In genomic region chr7:15305002-15305600, GRCh38 we compare ENCODE assay signal across 8 cellular contexts.
DNase-seq lines count a peak whose midpoint lies in the region; ATAC-seq and TF ChIP-seq lines count a peak whose summit lies in the region.

No MANE protein-coding gene starts in this region.

- H2AFZ ChIP-seq in PC-3 (ENCODE audit: low read length) = no peak overlapping the region

- no peaks in the 10 kb centered on the region for H3K79me2 ChIP-seq in PC-3 (ENCODE audit: low read length)

- H3K36me3 ChIP-seq in PC-3 (ENCODE audit: low read depth, low read length) = no peaks in the 10 kb centered on the region

- ATAC-seq in GM18508 (IDR thresholded peaks at IDR 0.05; ENCODE audit: insufficient read depth, unreplicated experiment) (peak; percentile 80), HG03558 (IDR thresholded peaks at IDR 0.05; ENCODE audit: extremely low read depth, unreplicated experiment) (peak; percentile 62), PC-3 (no peak)
- ATAC-seq in natural killer cell treated with Interleukin-12 subunit alpha and Interleukin-12 subunit beta and Interleukin-15 and Interleukin-18, amount 100 ng/mL, for 72 hours = no peak

- no peak overlapping the region for H3K27ac Mint-ChIP-seq in neural crest cell (ENCODE audit: unreplicated experiment)
- H3K27ac Mint-ChIP-seq in natural killer cell treated with Interleukin-12 subunit alpha and Interleukin-12 subunit beta and Interleukin-15 and Interleukin-18, amount 100 ng/mL, for 72 hours = no peak overlapping the region

- H3K27me3 Mint-ChIP-seq in neural crest cell (ENCODE audit: low read depth) = no peaks in the 10 kb centered on the region
- H3K27me3 Mint-ChIP-seq in natural killer cell treated with Interleukin-12 subunit alpha and Interleukin-12 subunit beta and Interleukin-15 and Interleukin-18, amount 100 ng/mL, for 72 hours = no peaks in the 10 kb centered on the region

- CTCF ChIA-PET in PC-3 (lab: Charles Lee) = no interaction called here

- H3K36me3 Mint-ChIP-seq in neural crest cell (ENCODE audit: low read depth) = no peaks in the 10 kb centered on the region
- no peaks in the 10 kb centered on the region for H3K36me3 Mint-ChIP-seq in natural killer cell treated with Interleukin-12 subunit alpha and Interleukin-12 subunit beta and Interleukin-15 and Interleukin-18, amount 100 ng/mL, for 72 hours

- POLR2A ChIA-PET in PC-3 (lab: Charles Lee; ENCODE audit: unreplicated experiment) = no interaction called here

- no peaks in the 10 kb centered on the region for H3K9me3 Mint-ChIP-seq in neural crest cell
- H3K9me3 Mint-ChIP-seq in natural killer cell treated with Interleukin-12 subunit alpha and Interleukin-12 subunit beta and Interleukin-15 and Interleukin-18, amount 100 ng/mL, for 72 hours = no peaks in the 10 kb centered on the region

- H3K4me1 ChIP-seq in PC-3 (ENCODE audit: insufficient read depth, low read length) = no peaks in the 10 kb centered on the region

- H3K9me2 ChIP-seq in PC-3 (replicated peaks; ENCODE audit: low read length) = no peaks in the 10 kb centered on the region

- H3K4me2 ChIP-seq in PC-3 (ENCODE audit: low read length) = no peak overlapping the region

- DNase-seq in AML-193 (lab: John Stamatoyannopoulos, UW) (peak; percentile 35 to 38), PC-3 (peak; percentile 62), epithelial cell of prostate (ENCODE audit: low read depth, low spot score) (peak; percentile 3), neural crest cell (ENCODE audit: low read depth, low spot score) (peak; percentile 54)
- no peak for DNase-seq in natural killer cell treated with Interleukin-12 subunit alpha and Interleukin-12 subunit beta and Interleukin-15 and Interleukin-18, amount 100 ng/mL, for 72 hours (ENCODE audit: low spot score)
- no peak for DNase-seq in activated naive CD4-positive, alpha-beta T cell treated with anti-CD3 and anti-CD28 coated beads, Interleukin-2, amount 50 U/mL, for 16 hours

- no peak overlapping the region for H3K4me3 Mint-ChIP-seq in neural crest cell
- no peak overlapping the region for H3K4me3 Mint-ChIP-seq in natural killer cell treated with Interleukin-12 subunit alpha and Interleukin-12 subunit beta and Interleukin-15 and Interleukin-18, amount 100 ng/mL, for 72 hours

- H3F3A ChIP-seq in PC-3 (ENCODE audit: low read length, unreplicated experiment) = no peaks in the 10 kb centered on the region

- intact Hi-C loops in PC-3 (cut with micrococcal nuclease) = loop anchor here (1.0 to 5.0 kb wide), 4 partner anchors 288 to 766 kb away; no protein-coding TSS in a partner anchor

- no peak overlapping the region for H3K9ac ChIP-seq in PC-3 (ENCODE audit: low read length)

- H3K27ac ChIP-seq in PC-3 (ENCODE audit: low read length) (no peak overlapping the region), epithelial cell of prostate (no peak overlapping the region)

- H4K20me1 ChIP-seq in PC-3 (ENCODE audit: low read length) = no peaks in the 10 kb centered on the region

- H3K4me3 ChIP-seq in PC-3 (ENCODE audit: low read length) = no peak overlapping the region

- H3K4me1 Mint-ChIP-seq in neural crest cell = peaks cover 9% of the 10 kb centered on the region
- no peaks in the 10 kb centered on the region for H3K4me1 Mint-ChIP-seq in natural killer cell treated with Interleukin-12 subunit alpha and Interleukin-12 subunit beta and Interleukin-15 and Interleukin-18, amount 100 ng/mL, for 72 hours (ENCODE audit: low read depth in 2 of 2)

- no peaks in the 10 kb centered on the region for H3K9me3 ChIP-seq in PC-3 (ENCODE audit: low read length)

- no peaks in the 10 kb centered on the region for H3K27me3 ChIP-seq in PC-3 (ENCODE audit: low read length)

- BruUV-seq in PC-3 (replicated peaks; lab: Mats Ljungman, UMichigan) = no TSS peak

- TF ChIP-seq CTCF in PC-3 (conservative IDR thresholded peaks at IDR 0.05; ENCODE audit: low read depth, low read length) (peak; percentile 66), neural crest cell (conservative IDR thresholded peaks at IDR 0.05) (peak; percentile 84)

Comparison
In these comparisons a context has a peak if more than half of its experiments do, and no peak if none do; other contexts are left out.
1. DNase-seq: peak in AML-193 (2 of 2), PC-3 (single experiment), epithelial cell of prostate (single experiment) and neural crest cell (single experiment); none in natural killer cell treated with Interleukin-12 subunit alpha and Interleukin-12 subunit beta and Interleukin-15 and Interleukin-18, amount 100 ng/mL, for 72 hours (single experiment) and activated naive CD4-positive, alpha-beta T cell treated with anti-CD3 and anti-CD28 coated beads, Interleukin-2, amount 50 U/mL, for 16 hours (single experiment).
2. ATAC-seq: peak in GM18508 (single experiment) and HG03558 (single experiment); none in PC-3 (single experiment) and natural killer cell treated with Interleukin-12 subunit alpha and Interleukin-12 subunit beta and Interleukin-15 and Interleukin-18, amount 100 ng/mL, for 72 hours (0 of 2).